Comparison of ENCODE assay signal across 1 cellular context in genomic region chr2:10038123-10038522, GRCh38.
TF ChIP-seq lines count a peak whose summit lies in the region.

No MANE protein-coding gene starts in this region.

TF ChIP-seq in HepG2, 621 proteins besides CTCF, POLR2A, EP300 and RAD21:
- TF ChIP-seq E2F5 (CRISPR knock-in tag; conservative IDR thresholded peaks at IDR 0.05) (no peak), ZMYM2 (CRISPR knock-in tag; IDR thresholded peaks at IDR 0.05) (no peak), PCBP1 (IDR thresholded peaks at IDR 0.05; ENCODE audit: borderline replicate concordance, low read depth, low read length) (no peak)
- TF ChIP-seq, protein P1, sequence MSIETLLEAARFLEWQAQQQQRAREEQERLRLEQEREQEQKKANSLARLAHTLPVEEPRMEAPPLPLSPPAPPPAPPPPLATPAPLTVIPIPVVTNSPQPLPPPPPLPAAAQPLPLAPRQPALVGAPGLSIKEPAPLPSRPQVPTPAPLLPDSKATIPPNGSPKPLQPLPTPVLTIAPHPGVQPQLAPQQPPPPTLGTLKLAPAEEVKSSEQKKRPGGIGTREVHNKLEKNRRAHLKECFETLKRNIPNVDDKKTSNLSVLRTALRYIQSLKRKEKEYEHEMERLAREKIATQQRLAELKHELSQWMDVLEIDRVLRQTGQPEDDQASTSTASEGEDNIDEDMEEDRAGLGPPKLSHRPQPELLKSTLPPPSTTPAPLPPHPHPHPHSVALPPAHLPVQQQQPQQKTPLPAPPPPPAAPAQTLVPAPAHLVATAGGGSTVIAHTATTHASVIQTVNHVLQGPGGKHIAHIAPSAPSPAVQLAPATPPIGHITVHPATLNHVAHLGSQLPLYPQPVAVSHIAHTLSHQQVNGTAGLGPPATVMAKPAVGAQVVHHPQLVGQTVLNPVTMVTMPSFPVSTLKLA (IDR thresholded peaks at IDR 0.05) = 0 out of 2 replicates have a peak, but pooled peaks have one; percentile 24
